36 cellular contexts compared by ENCODE assay signal in genomic region chr2:112332123-112332696, GRCh38.
"Had no signal": no experiment of that assay in that cellular context is flagged by ENCODE, and none has a peak within 500 bp of the region (broad histone marks: within the 10 kb centered on the region; RNA-seq: fewer than 3 reads in every experiment).

No MANE protein-coding gene starts in this region.

- ATAC-seq: activated CD4-positive, alpha-beta T cell treated with anti-CD3 and anti-CD28 coated beads for 36 hours; activated CD8-positive, alpha-beta memory T cell treated with anti-CD3 and anti-CD28 coated beads, Interleukin-2, amount 10 ng/mL, durations not matched to agents 7 days and 5 days; activated CD8-positive, alpha-beta T cell treated with anti-CD3 and anti-CD28 coated beads, Interleukin-2, amount 10 ng/mL, durations not matched to agents 7 days and 5 days; activated naive CD8-positive, alpha-beta T cell treated with anti-CD3 and anti-CD28 coated beads, Interleukin-2, amount 50 U/mL, for 24 hours; body of pancreas; effector memory CD8-positive, alpha-beta T cell; gastroesophageal sphincter; T-cell had no signal

- H3K27me3 Mint-ChIP-seq: activated CD4-positive, alpha-beta memory T cell treated with anti-CD3 and anti-CD28 coated beads for 36 hours; activated CD4-positive, alpha-beta T cell treated with anti-CD3 and anti-CD28 coated beads for 36 hours; activated CD4-positive, alpha-beta T cell treated with anti-CD3 and anti-CD28 coated beads, Interleukin-2, amount 10 ng/mL, durations not matched to agents 24 days and 14 days; activated CD8-positive, alpha-beta memory T cell treated with anti-CD3 and anti-CD28 coated beads, Interleukin-2, amount 10 ng/mL, durations not matched to agents 7 days and 5 days; activated naive CD4-positive, alpha-beta T cell treated with anti-CD3 and anti-CD28 coated beads, Interleukin-2, amount 50 U/mL, for 24 hours; activated naive CD8-positive, alpha-beta T cell treated with anti-CD3 and anti-CD28 coated beads for 36 hours; activated naive CD8-positive, alpha-beta T cell treated with anti-CD3 and anti-CD28 coated beads, Interleukin-2, amount 50 U/mL, for 24 hours; effector memory CD8-positive, alpha-beta T cell; T-cell had no signal

- H3K36me3 ChIP-seq: adrenal gland, WERI-Rb-1 had no signal

- H3K9me3 ChIP-seq: adrenal gland, body of pancreas, esophagus squamous epithelium, gastroesophageal sphincter had no signal

- DNase-seq: activated CD4-positive, alpha-beta memory T cell treated with anti-CD3 and anti-CD28 coated beads for 36 hours; activated CD4-positive, alpha-beta T cell treated with anti-CD3 and anti-CD28 coated beads for 36 hours; activated CD4-positive, alpha-beta T cell treated with anti-CD3 and anti-CD28 coated beads, Interleukin-2, amount 10 ng/mL, durations not matched to agents 24 days and 14 days; activated CD4-positive, CD25-positive, alpha-beta regulatory T cell; activated CD4-positive, CD25-positive, alpha-beta regulatory T cell treated with anti-CD3 and anti-CD28 coated beads, Interleukin-2, amount 50 U/mL, for 72 hours; activated CD8-positive, alpha-beta memory T cell treated with anti-CD3 and anti-CD28 coated beads, Interleukin-2, amount 10 ng/mL, durations not matched to agents 7 days and 5 days; activated CD8-positive, alpha-beta memory T cell treated with anti-CD3 and anti-CD28 coated beads, Interleukin-2, amount 50 U/mL, for 4 hours; activated CD8-positive, alpha-beta T cell treated with anti-CD3 and anti-CD28 coated beads, Interleukin-2, amount 10 ng/mL, durations not matched to agents 7 days and 5 days; activated effector memory CD4-positive, alpha-beta T cell treated with anti-CD3 and anti-CD28 coated beads, Interleukin-2, amount 50 U/mL, for 16 hours; activated naive CD4-positive, alpha-beta T cell treated with anti-CD3 and anti-CD28 coated beads for 36 hours; activated naive CD8-positive, alpha-beta T cell treated with anti-CD3 and anti-CD28 coated beads for 36 hours; activated naive CD8-positive, alpha-beta T cell treated with anti-CD3 and anti-CD28 coated beads, Interleukin-2, amount 50 U/mL, for 24 hours; activated T-cell treated with anti-CD3 and anti-CD28 coated beads, Interleukin-2, amount 50 U/mL, for 1 hour; activated T-cell treated with anti-CD3 and anti-CD28 coated beads, Interleukin-2, amount 50 U/mL, for 48 hours; adrenal gland; amygdala; aorta; caudate nucleus; cortex of kidney; dermis blood vessel endothelial cell; effector CD4-positive, alpha-beta T cell; effector memory CD8-positive, alpha-beta T cell; esophagus squamous epithelium; foreskin melanocyte; T-cell; T1000; WERI-Rb-1 had no signal

- H3K4me3 ChIP-seq: adrenal gland, body of pancreas, esophagus squamous epithelium, gastroesophageal sphincter had no signal

- H3K27ac ChIP-seq: adrenal gland, body of pancreas, epithelial cell of prostate, esophagus squamous epithelium, gastroesophageal sphincter, WERI-Rb-1 had no signal

- H3K4me3 Mint-ChIP-seq: activated CD4-positive, alpha-beta memory T cell treated with anti-CD3 and anti-CD28 coated beads for 36 hours; activated CD4-positive, alpha-beta T cell treated with anti-CD3 and anti-CD28 coated beads for 36 hours; activated CD4-positive, alpha-beta T cell treated with anti-CD3 and anti-CD28 coated beads, Interleukin-2, amount 10 ng/mL, durations not matched to agents 24 days and 14 days; activated CD8-positive, alpha-beta memory T cell treated with anti-CD3 and anti-CD28 coated beads, Interleukin-2, amount 10 ng/mL, durations not matched to agents 7 days and 5 days; activated CD8-positive, alpha-beta T cell treated with anti-CD3 and anti-CD28 coated beads, Interleukin-2, amount 10 ng/mL, durations not matched to agents 7 days and 5 days; activated naive CD4-positive, alpha-beta T cell treated with anti-CD3 and anti-CD28 coated beads for 36 hours; activated naive CD4-positive, alpha-beta T cell treated with anti-CD3 and anti-CD28 coated beads, Interleukin-2, amount 50 U/mL, for 24 hours; activated naive CD8-positive, alpha-beta T cell treated with anti-CD3 and anti-CD28 coated beads for 36 hours; activated naive CD8-positive, alpha-beta T cell treated with anti-CD3 and anti-CD28 coated beads, Interleukin-2, amount 50 U/mL, for 24 hours; activated T-helper 1 cell treated with anti-CD3 and anti-CD28 coated beads, Interleukin-12 subunit alpha, Interleukin-12 subunit beta, Interleukin-2, Interleukin-4 antibody, amounts not matched to agents 30 ng/mL and 10 ng/mL and 1 ng/mL, durations not matched to agents 14 hours and 24 hours and 36 hours; effector memory CD8-positive, alpha-beta T cell; T-cell; T-helper 1 cell treated with Interleukin-12 subunit alpha and Interleukin-12 subunit beta and Interleukin-4 antibody, amounts not matched to agents 30 μg/mL and 1 μg/mL, for 36 hours; T-helper 2 cell treated with Interferon-gamma antibody and Interleukin-4, amounts not matched to agents 5 μg/mL and 100 μg/mL, for 36 hours had no signal

- FAIRE-seq: colon had no signal

- H3K27ac Mint-ChIP-seq: activated CD4-positive, alpha-beta memory T cell treated with anti-CD3 and anti-CD28 coated beads for 36 hours; activated CD4-positive, alpha-beta T cell treated with anti-CD3 and anti-CD28 coated beads for 36 hours; activated CD4-positive, alpha-beta T cell treated with anti-CD3 and anti-CD28 coated beads, Interleukin-2, amount 10 ng/mL, durations not matched to agents 24 days and 14 days; activated CD8-positive, alpha-beta memory T cell treated with anti-CD3 and anti-CD28 coated beads, Interleukin-2, amount 10 ng/mL, durations not matched to agents 7 days and 5 days; activated CD8-positive, alpha-beta T cell treated with anti-CD3 and anti-CD28 coated beads, Interleukin-2, amount 10 ng/mL, durations not matched to agents 7 days and 5 days; activated naive CD4-positive, alpha-beta T cell treated with anti-CD3 and anti-CD28 coated beads for 36 hours; activated naive CD4-positive, alpha-beta T cell treated with anti-CD3 and anti-CD28 coated beads, Interleukin-2, amount 50 U/mL, for 24 hours; activated naive CD8-positive, alpha-beta T cell treated with anti-CD3 and anti-CD28 coated beads for 36 hours; activated naive CD8-positive, alpha-beta T cell treated with anti-CD3 and anti-CD28 coated beads, Interleukin-2, amount 50 U/mL, for 24 hours; activated T-helper 1 cell treated with anti-CD3 and anti-CD28 coated beads, Interleukin-12 subunit alpha, Interleukin-12 subunit beta, Interleukin-2, Interleukin-4 antibody, amounts not matched to agents 30 ng/mL and 10 ng/mL and 1 ng/mL, durations not matched to agents 14 hours and 24 hours and 36 hours; activated T-helper 2 cell treated with anti-CD3 and anti-CD28 coated beads, Interferon-gamma antibody, Interleukin-2, Interleukin-4, amounts not matched to agents 10 μg/mL and 5 μg/mL and 100 μg/mL, durations not matched to agents 14 hours and 24 hours and 36 hours; T-cell; T-helper 1 cell treated with Interleukin-12 subunit alpha and Interleukin-12 subunit beta and Interleukin-4 antibody, amounts not matched to agents 30 μg/mL and 1 μg/mL, for 36 hours; T-helper 2 cell treated with Interferon-gamma antibody and Interleukin-4, amounts not matched to agents 5 μg/mL and 100 μg/mL, for 36 hours had no signal

- H3K4me1 Mint-ChIP-seq: activated CD4-positive, alpha-beta T cell treated with anti-CD3 and anti-CD28 coated beads for 36 hours; activated CD4-positive, alpha-beta T cell treated with anti-CD3 and anti-CD28 coated beads, Interleukin-2, amount 10 ng/mL, durations not matched to agents 24 days and 14 days; activated CD8-positive, alpha-beta memory T cell treated with anti-CD3 and anti-CD28 coated beads, Interleukin-2, amount 10 ng/mL, durations not matched to agents 7 days and 5 days; activated naive CD4-positive, alpha-beta T cell treated with anti-CD3 and anti-CD28 coated beads, Interleukin-2, amount 50 U/mL, for 24 hours; activated naive CD8-positive, alpha-beta T cell treated with anti-CD3 and anti-CD28 coated beads for 36 hours; activated naive CD8-positive, alpha-beta T cell treated with anti-CD3 and anti-CD28 coated beads, Interleukin-2, amount 50 U/mL, for 24 hours; T-cell had no signal

- H3K4me1 ChIP-seq: adrenal gland, esophagus squamous epithelium, gastroesophageal sphincter had no signal

- H3K27me3 ChIP-seq: adrenal gland, body of pancreas, esophagus squamous epithelium, gastroesophageal sphincter had no signal

- H3K9me3 Mint-ChIP-seq: activated CD4-positive, alpha-beta memory T cell treated with anti-CD3 and anti-CD28 coated beads for 36 hours; activated CD4-positive, alpha-beta T cell treated with anti-CD3 and anti-CD28 coated beads, Interleukin-2, amount 10 ng/mL, durations not matched to agents 24 days and 14 days; activated naive CD4-positive, alpha-beta T cell treated with anti-CD3 and anti-CD28 coated beads for 36 hours; activated naive CD4-positive, alpha-beta T cell treated with anti-CD3 and anti-CD28 coated beads, Interleukin-2, amount 50 U/mL, for 24 hours; activated naive CD8-positive, alpha-beta T cell treated with anti-CD3 and anti-CD28 coated beads for 36 hours; activated naive CD8-positive, alpha-beta T cell treated with anti-CD3 and anti-CD28 coated beads, Interleukin-2, amount 50 U/mL, for 24 hours; activated T-helper 1 cell treated with anti-CD3 and anti-CD28 coated beads, Interleukin-12 subunit alpha, Interleukin-12 subunit beta, Interleukin-2, Interleukin-4 antibody, amounts not matched to agents 30 ng/mL and 10 ng/mL and 1 ng/mL, durations not matched to agents 14 hours and 24 hours and 36 hours; effector memory CD8-positive, alpha-beta T cell; T-cell; T-helper 1 cell treated with Interleukin-12 subunit alpha and Interleukin-12 subunit beta and Interleukin-4 antibody, amounts not matched to agents 30 μg/mL and 1 μg/mL, for 36 hours; T-helper 2 cell treated with Interferon-gamma antibody and Interleukin-4, amounts not matched to agents 5 μg/mL and 100 μg/mL, for 36 hours had no signal
